ENCODE assay signal across 12 cellular contexts in genomic region chrX:108036298-108036973, GRCh38. TPM values are rescaled to one million over a fixed set of nuclear protein-coding genes. Genes with fewer than 3 reads are reported as not detected.
A peak's percentile ranks its signal among the peaks of the same experiment; 100 is the strongest.
DNase-seq lines count a peak whose midpoint lies in the region; FAIRE-seq and TF ChIP-seq lines count a peak whose summit lies in the region.
"Had no signal": no experiment of that assay in that cellular context is flagged by ENCODE, and none has a peak within 500 bp of the region (broad histone marks: within the 10 kb centered on the region; RNA-seq: fewer than 3 reads in every experiment).

No MANE protein-coding gene starts in this region.

- H3K9me3 Mint-ChIP-seq in activated CD4-positive, alpha-beta memory T cell treated with anti-CD3 and anti-CD28 coated beads for 36 hours: no peaks in the 10 kb centered on the region
- no peaks in the 10 kb centered on the region for H3K9me3 Mint-ChIP-seq in activated T-cell treated with anti-CD3 and anti-CD28 coated beads, Interleukin-2, amount 50 U/mL, for 24 hours
- H3K9me3 Mint-ChIP-seq: activated CD4-positive, alpha-beta T cell treated with anti-CD3 and anti-CD28 coated beads, Interleukin-2, amount 10 ng/mL, durations not matched to agents 24 days and 14 days had no signal

- CTCF ChIA-PET in activated CD4-positive, alpha-beta memory T cell treated with anti-CD3 and anti-CD28 coated beads for 36 hours (lab: Charles Lee): no interaction called here

- H3K36me3 Mint-ChIP-seq in activated CD4-positive, alpha-beta memory T cell treated with anti-CD3 and anti-CD28 coated beads for 36 hours: no peaks in the 10 kb centered on the region
- no peaks in the 10 kb centered on the region for H3K36me3 Mint-ChIP-seq in activated T-cell treated with anti-CD3 and anti-CD28 coated beads, Interleukin-2, amount 50 U/mL, for 24 hours (ENCODE audit: low read depth)

- no peak overlapping the region for H3K27ac Mint-ChIP-seq in activated CD4-positive, alpha-beta memory T cell treated with anti-CD3 and anti-CD28 coated beads for 36 hours
- H3K27ac Mint-ChIP-seq in activated T-cell treated with anti-CD3 and anti-CD28 coated beads, Interleukin-2, amount 50 U/mL, for 24 hours: no peak overlapping the region
- H3K27ac Mint-ChIP-seq: activated CD4-positive, alpha-beta T cell treated with anti-CD3 and anti-CD28 coated beads, Interleukin-2, amount 10 ng/mL, durations not matched to agents 24 days and 14 days had no signal

- H3K36me3 ChIP-seq in bronchial epithelial cell (ENCODE audit: control insufficient read depth, insufficient read depth, low read length): no peaks in the 10 kb centered on the region

- no peak overlapping the region for H3K4me3 Mint-ChIP-seq in activated CD4-positive, alpha-beta memory T cell treated with anti-CD3 and anti-CD28 coated beads for 36 hours
- no peak overlapping the region for H3K4me3 Mint-ChIP-seq in activated T-cell treated with anti-CD3 and anti-CD28 coated beads, Interleukin-2, amount 50 U/mL, for 24 hours
- H3K4me3 Mint-ChIP-seq: activated CD4-positive, alpha-beta T cell treated with anti-CD3 and anti-CD28 coated beads, Interleukin-2, amount 10 ng/mL, durations not matched to agents 24 days and 14 days had no signal

- H3K27me3 Mint-ChIP-seq in activated CD4-positive, alpha-beta memory T cell treated with anti-CD3 and anti-CD28 coated beads for 36 hours: no peaks in the 10 kb centered on the region
- peaks cover 36% of the 10 kb centered on the region for H3K27me3 Mint-ChIP-seq in activated T-cell treated with anti-CD3 and anti-CD28 coated beads, Interleukin-2, amount 50 U/mL, for 24 hours
- H3K27me3 Mint-ChIP-seq: activated CD4-positive, alpha-beta T cell treated with anti-CD3 and anti-CD28 coated beads, Interleukin-2, amount 10 ng/mL, durations not matched to agents 24 days and 14 days had no signal

- H3K4me1 Mint-ChIP-seq in activated CD4-positive, alpha-beta memory T cell treated with anti-CD3 and anti-CD28 coated beads for 36 hours (ENCODE audit: low read depth): peaks cover 40% of the 10 kb centered on the region
- peaks cover 46% of the 10 kb centered on the region for H3K4me1 Mint-ChIP-seq in activated T-cell treated with anti-CD3 and anti-CD28 coated beads, Interleukin-2, amount 50 U/mL, for 24 hours (ENCODE audit: low read depth)
- H3K4me1 Mint-ChIP-seq: activated CD4-positive, alpha-beta T cell treated with anti-CD3 and anti-CD28 coated beads, Interleukin-2, amount 10 ng/mL, durations not matched to agents 24 days and 14 days had no signal

- no peaks in the 10 kb centered on the region for H3K27me3 ChIP-seq in bronchial epithelial cell (ENCODE audit: control insufficient read depth, insufficient read depth, low read length)

- no peak for TF ChIP-seq CTCF in bronchial epithelial cell (IDR thresholded peaks at IDR 0.05; ENCODE audit: insufficient read depth, low read length, severe bottlenecking)

- DNase-seq in DMS153 (lab: John Stamatoyannopoulos, UW) (peak; percentile 82), NCI-H1436 treated with DMSO at 0.1 percent for 48 hours (lab: John Stamatoyannopoulos, UW) (peak; percentile 3), bronchial epithelial cell (ENCODE audit: low read depth) (peak; percentile 96), mucosa of gallbladder (ENCODE audit: low spot score) (peak; percentile 47), islet precursor cell (no peak), cerebellar nuclear complex (lab: John Stamatoyannopoulos, UW) (no peak)
- no peak for DNase-seq in activated CD4-positive, alpha-beta memory T cell treated with anti-CD3 and anti-CD28 coated beads for 36 hours
- DNase-seq in activated T-cell treated with anti-CD3 and anti-CD28 coated beads, Interleukin-2, amount 50 U/mL, for 24 hours: no peak
- DNase-seq: activated CD4-positive, alpha-beta T cell treated with anti-CD3 and anti-CD28 coated beads, Interleukin-2, amount 10 ng/mL, durations not matched to agents 24 days and 14 days; DND-41; stimulated activated CD4-positive, alpha-beta T cell treated with anti-CD3 and anti-CD28 coated beads, Interleukin-2, amount 100 ng/mL, for 48 hours had no signal

- intact Hi-C loops in activated CD4-positive, alpha-beta memory T cell treated with anti-CD3 and anti-CD28 coated beads for 36 hours (cut with micrococcal nuclease): loop anchor here (1.0 kb wide), 1 partner anchor 14 kb away; no protein-coding TSS in a partner anchor

- FAIRE-seq in bronchial epithelial cell (lab: Jason Lieb, UNC): peak; percentile 7

- no peak overlapping the region for H3K4me3 ChIP-seq in bronchial epithelial cell (ENCODE audit: low read depth, low read length)

- POLR2A ChIA-PET in activated CD4-positive, alpha-beta memory T cell treated with anti-CD3 and anti-CD28 coated beads for 36 hours (lab: Charles Lee): no interaction called here

RNA-seq across cellular contexts. Expression of gene VSIG1, which starts 8.4 kb away (rescaled TPM):
- total RNA-seq in bronchial epithelial cell: 0.26 TPM in 2 replicates
- total RNA-seq in mucosa of gallbladder: 56.9 TPM
- total RNA-seq in activated CD4-positive, alpha-beta memory T cell treated with anti-CD3 and anti-CD28 coated beads for 36 hours: 1 to 10 TPM; 1.1 to 1.2 TPM
- total RNA-seq: liver had no signal

RNA-seq across cellular contexts. Expression of gene TEX13B, which starts 54.3 kb away (rescaled TPM):
- not detected in 2 replicates for total RNA-seq in bronchial epithelial cell
- not detected for total RNA-seq in mucosa of gallbladder
- not detected for total RNA-seq in activated CD4-positive, alpha-beta memory T cell treated with anti-CD3 and anti-CD28 coated beads for 36 hours
- total RNA-seq: activated CD4-positive, alpha-beta T cell treated with anti-CD3 and anti-CD28 coated beads, Interleukin-2, amount 10 ng/mL, durations not matched to agents 24 days and 14 days; liver had no signal

RNA-seq across cellular contexts. Expression of gene PSMD10, which starts 54.9 kb away (rescaled TPM):
- total RNA-seq in bronchial epithelial cell (91.9 and 119 TPM in 2 replicates), mucosa of gallbladder (41.2 TPM)
- 10 to 100 TPM; 52.6 to 63.5 TPM for total RNA-seq in activated CD4-positive, alpha-beta memory T cell treated with anti-CD3 and anti-CD28 coated beads for 36 hours

RNA-seq across cellular contexts. Expression of gene ATG4A, which starts 55.1 kb away (rescaled TPM):
- total RNA-seq in bronchial epithelial cell (12.4 and 19.5 TPM in 2 replicates), mucosa of gallbladder (11.2 TPM)
- 1 to 10 TPM; 8.7 to 9.7 TPM for total RNA-seq in activated CD4-positive, alpha-beta memory T cell treated with anti-CD3 and anti-CD28 coated beads for 36 hours

Comparison
In these comparisons a context has a peak if more than half of its experiments do, and no peak if none do; other contexts are left out.
1. DNase-seq: peak in DMS153 (single experiment), NCI-H1436 treated with DMSO at 0.1 percent for 48 hours (single experiment), bronchial epithelial cell (single experiment) and mucosa of gallbladder (single experiment); none in islet precursor cell (single experiment), activated CD4-positive, alpha-beta memory T cell treated with anti-CD3 and anti-CD28 coated beads for 36 hours (single experiment), cerebellar nuclear complex (0 of 2) and activated T-cell treated with anti-CD3 and anti-CD28 coated beads, Interleukin-2, amount 50 U/mL, for 24 hours (single experiment).
2. RNA of gene VSIG1, which starts 8.4 kb away (total RNA-seq): 56.9 TPM in mucosa of gallbladder (single experiment); 1.1 to 1.2 TPM in activated CD4-positive, alpha-beta memory T cell treated with anti-CD3 and anti-CD28 coated beads for 36 hours and 0.26 TPM in bronchial epithelial cell; every median in the first group is over 10 times any median in the second.